8 cellular contexts compared by ENCODE assay signal in genomic region chr4:86961103-86961502, GRCh38. TPM values are rescaled to one million over a fixed set of nuclear protein-coding genes. Genes with fewer than 3 reads are reported as not detected.
DNase-seq lines count a peak whose midpoint lies in the region; ATAC-seq and TF ChIP-seq lines count a peak whose summit lies in the region.

No MANE protein-coding gene starts in this region.

- DNase-seq in CD1c-positive myeloid dendritic cell (ENCODE audit: extremely low spot score) (peak; percentile 65), SK-N-MC (ENCODE audit: low read depth, low spot score) (no peak), lung (ENCODE audit: low spot score) (no peak), COLO829 (ENCODE audit: low spot score) (no peak), omental fat pad (ENCODE audit: low spot score) (no peak), inferior parietal cortex (ENCODE audit: extremely low spot score) (no peak)
- no peak for DNase-seq in activated T-cell treated with anti-CD3 and anti-CD28 coated beads, Interleukin-2, amount 50 U/mL, for 1 hour

- no peaks in the 10 kb centered on the region for H3K9me3 ChIP-seq in SK-N-MC (ENCODE audit: low read depth, low read length)
- no peaks in the 10 kb centered on the region for H3K9me3 ChIP-seq in lung (ENCODE audit: control insufficient read depth in 2 of 2, insufficient read depth in 1 of 2, low read length in 1 of 2)

- H3K4me3 ChIP-seq in SK-N-MC (peak overlapping the region; percentile 73), lung (no peak overlapping the region)

- peak overlapping the region; percentile 98 for H3K27ac ChIP-seq in SK-N-MC
- H3K27ac ChIP-seq in lung (ENCODE audit: low read depth in 1 of 2, low read length in 1 of 2) = peak overlapping the region; percentile 12 to 24

- H3K27me3 ChIP-seq in lung (ENCODE audit: control insufficient read depth, insufficient read depth) = no peaks in the 10 kb centered on the region

- H3K9ac ChIP-seq in SK-N-MC (ENCODE audit: insufficient read length) = peak overlapping the region; percentile 69

- peak; percentile 8 for ATAC-seq in HG02642 (IDR thresholded peaks at IDR 0.05; ENCODE audit: poor library complexity, unreplicated experiment)
- ATAC-seq in lung (ENCODE audit: insufficient read depth, low FRiP score) = no peak
- ATAC-seq in omental fat pad (ENCODE audit: low FRiP score) = no peak

- no peak for TF ChIP-seq CTCF in lung (IDR thresholded peaks at IDR 0.05; ENCODE audit: control extremely low read depth, extremely low read depth)
- TF ChIP-seq CTCF in omental fat pad (IDR thresholded peaks at IDR 0.05) = no peak

- 37 to 65% methylated on average over 4 of the region's 4 CpGs for WGBS in lung, 2 donors

- peaks cover 7 to 26% of the 10 kb centered on the region in 2 donors for H3K4me1 ChIP-seq in lung (ENCODE audit: control insufficient read depth in 2 of 2, insufficient read depth in 2 of 2, low read length in 2 of 2)

- H3K36me3 ChIP-seq in SK-N-MC (ENCODE audit: insufficient read depth, low read length) (peaks cover 3% of the 10 kb centered on the region; the same call in 1 of the 2 replicates), lung (ENCODE audit: control insufficient read depth in 2 of 2, insufficient read depth in 2 of 2, low read length in 2 of 2) (no peaks in the 10 kb centered on the region)

RNA-seq across cellular contexts. Expression of gene AFF1, which starts 26.3 kb away (rescaled TPM):
- total RNA-seq in lung (10 to 100 TPM; 57.4 to 79.0 TPM), omental fat pad (100 to 1,000 TPM in 2 of 4 donors, 10 to 100 TPM in 2; 89.4 to 138 (median 103) TPM)
- 10 to 100 TPM in 1 of 2 donors, 1 to 10 TPM in 1; 9.5 to 14.3 TPM for polyA plus RNA-seq in lung
